ENCODE assay signal across 1 cellular context in genomic region chr14:68967459-68967940, GRCh38.
TF ChIP-seq lines count a peak whose summit lies in the region.

No MANE protein-coding gene starts in this region.

TF ChIP-seq in GM23338, 12 proteins besides CTCF, POLR2A, EP300 and RAD21 (continued from another document):
- TF ChIP-seq ZNF462 (CRISPR knock-in tag; IDR thresholded peaks at IDR 0.05) (no peak), CREB1 (CRISPR knock-in tag; IDR thresholded peaks at IDR 0.05; ENCODE audit: low read depth) (no peak), EZH2 (IDR thresholded peaks at IDR 0.05; ENCODE audit: low read depth, unreplicated experiment) (no peak), JUNB (IDR thresholded peaks at IDR 0.05; ENCODE audit: unreplicated experiment) (no peak), EZH2phosphoT487 (IDR thresholded peaks at IDR 0.05; ENCODE audit: unreplicated experiment) (no peak)
